ENCODE assay signal across 27 cellular contexts in the genomic region with DNA sequence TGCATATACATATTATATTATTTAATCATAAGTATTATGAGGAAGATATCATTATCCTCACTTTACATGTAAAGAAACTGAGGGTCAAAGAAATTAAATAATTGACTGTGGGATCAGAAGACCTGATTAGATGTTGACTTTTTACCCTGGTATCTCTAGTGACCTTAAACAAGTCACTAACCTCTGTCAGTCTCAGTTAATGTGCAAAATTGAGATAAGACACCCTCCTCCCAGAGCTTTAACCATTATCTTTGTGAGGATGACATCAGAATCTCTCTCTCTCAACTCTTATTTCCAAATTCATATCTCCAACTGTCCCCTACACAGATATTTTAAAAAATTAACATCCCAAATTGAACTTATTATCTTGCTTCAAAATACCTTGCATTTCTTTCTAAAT.
"Had no signal": no experiment of that assay in that cellular context is flagged by ENCODE, and none has a peak within 500 bp of the region (broad histone marks: within the 10 kb centered on the region; RNA-seq: fewer than 3 reads in every experiment).

No MANE protein-coding gene starts in this region.

- H3K9me3 ChIP-seq: ascending aorta, esophagus squamous epithelium, gastroesophageal sphincter, heart right ventricle had no signal

- H3K4me1 ChIP-seq: ascending aorta, esophagus squamous epithelium, gastroesophageal sphincter, heart right ventricle had no signal

- H3K27ac ChIP-seq: ascending aorta, brain microvascular endothelial cell, coronary artery, dorsolateral prefrontal cortex, esophagus squamous epithelium, gastroesophageal sphincter, heart right ventricle, VCaP had no signal

- H3K4me3 ChIP-seq: ascending aorta, coronary artery, dorsolateral prefrontal cortex, esophagus squamous epithelium, gastroesophageal sphincter, heart right ventricle had no signal

- DNase-seq: activated CD4-positive, alpha-beta memory T cell treated with anti-CD3 and anti-CD28 coated beads, Interleukin-2, amount 10 ng/mL, durations not matched to agents 7 days and 5 days; activated CD4-positive, alpha-beta T cell treated with anti-CD3 and anti-CD28 coated beads for 1 hour; activated CD4-positive, alpha-beta T cell treated with anti-CD3 and anti-CD28 coated beads for 4 hours; activated CD4-positive, alpha-beta T cell treated with anti-CD3 and anti-CD28 coated beads, Interleukin-2, amount 10 ng/mL, durations not matched to agents 7 days and 5 days; activated CD4-positive, alpha-beta T cell treated with anti-CD3 and anti-CD28 coated beads, Interleukin-2, amount 50 U/mL, for 4 hours; activated CD8-positive, alpha-beta memory T cell treated with anti-CD3 and anti-CD28 coated beads, Interleukin-2, amount 50 U/mL, for 48 hours; activated gamma-delta T cell; activated naive CD4-positive, alpha-beta T cell; activated naive CD4-positive, alpha-beta T cell treated with anti-CD3 and anti-CD28 coated beads, Interleukin-2, amount 10 ng/mL, durations not matched to agents 7 days and 5 days; activated naive CD8-positive, alpha-beta T cell treated with anti-CD3 and anti-CD28 coated beads, Interleukin-2, amount 10 ng/mL, durations not matched to agents 7 days and 5 days; activated T-cell treated with anti-CD3 and anti-CD28 coated beads for 4 hours; activated T-cell treated with anti-CD3 and anti-CD28 coated beads, Interleukin-2, amount 50 U/mL, for 24 hours; activated T-cell treated with anti-CD3 and anti-CD28 coated beads, Interleukin-2, amount 50 U/mL, for 72 hours; brain microvascular endothelial cell; dorsolateral prefrontal cortex; effector memory CD4-positive, alpha-beta T cell; endodermal cell; esophagus squamous epithelium; foreskin melanocyte; heart right ventricle; hippocampal formation; T-helper 1 cell; T-helper 17 cell had no signal

- H3K27me3 ChIP-seq: ascending aorta, brain microvascular endothelial cell, esophagus squamous epithelium, gastroesophageal sphincter, heart right ventricle had no signal

- H3K36me3 ChIP-seq: ascending aorta, brain microvascular endothelial cell, esophagus squamous epithelium, gastroesophageal sphincter, heart right ventricle had no signal
